ENCODE assay signal across 14 cellular contexts in the genomic region with DNA sequence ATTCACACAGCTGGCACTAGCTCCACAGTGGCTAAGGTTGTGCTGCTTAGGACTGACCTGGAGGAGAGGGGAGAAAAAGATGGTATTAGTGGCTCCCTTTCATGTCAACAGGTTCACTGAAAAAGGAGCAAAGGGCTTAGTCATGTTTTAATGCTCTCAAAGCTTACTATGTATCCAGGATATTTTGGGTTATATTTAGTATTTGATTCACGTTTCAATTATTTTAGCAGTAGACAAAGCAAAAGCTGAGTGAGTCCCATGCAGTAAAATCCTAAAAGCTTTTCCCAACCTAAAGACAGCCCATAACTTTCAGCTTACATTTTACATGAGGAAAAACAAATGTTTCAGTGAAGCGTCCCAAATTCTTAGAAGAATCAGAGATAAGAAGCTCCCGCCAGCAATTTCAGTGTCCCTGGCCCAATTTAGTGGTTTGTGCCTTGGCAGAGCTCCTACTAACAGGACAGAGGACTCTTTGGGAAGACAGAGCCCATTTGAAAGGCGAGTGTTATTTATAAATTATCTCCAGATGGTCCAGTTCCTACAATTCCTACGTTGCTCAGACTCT.
DNase-seq lines count a peak whose midpoint lies in the region; ATAC-seq and TF ChIP-seq lines count a peak whose summit lies in the region.
"Had no signal": no experiment of that assay in that cellular context is flagged by ENCODE, and none has a peak within 500 bp of the region (broad histone marks: within the 10 kb centered on the region; RNA-seq: fewer than 3 reads in every experiment).

No MANE protein-coding gene starts in this region.

- peak; percentile 79 to 86 for ATAC-seq in left cardiac atrium
- ATAC-seq in left colon, result no peak
- no peak for ATAC-seq in HG03521 (IDR thresholded peaks at IDR 0.05; ENCODE audit: unreplicated experiment)
- ATAC-seq in GM18873 (IDR thresholded peaks at IDR 0.05; ENCODE audit: low FRiP score, unreplicated experiment), result no peak
- ATAC-seq: activated T-helper 17 cell treated with anti-CD3 and anti-CD28 coated beads, Interleukin-2, amount 50 U/mL, for 72 hours had no signal

- H3K9me3 ChIP-seq in ascending aorta, result no peaks in the 10 kb centered on the region
- H3K9me3 ChIP-seq in sigmoid colon, result no peaks in the 10 kb centered on the region
- H3K9me3 ChIP-seq in effector memory CD4-positive, alpha-beta T cell (ENCODE audit: control insufficient read depth, low read length), result no peaks in the 10 kb centered on the region

- TF ChIP-seq CTCF in ascending aorta (IDR thresholded peaks at IDR 0.05) (no peak), sigmoid colon (IDR thresholded peaks at IDR 0.05) (no peak)

- H3K27ac ChIP-seq in ascending aorta (peak overlapping the region; percentile 82 to 94), sigmoid colon (peak overlapping the region in 3 of 4 donors; percentile 33 to 69 (median 49))
- H3K27ac ChIP-seq in effector memory CD4-positive, alpha-beta T cell (ENCODE audit: insufficient read depth, low read length, poor library complexity, severe bottlenecking), result no peak overlapping the region
- H3K27ac ChIP-seq: C4-2B, cardiac muscle cell had no signal

- H3K4me3 ChIP-seq in ascending aorta, result peak overlapping the region in 1 of 2 donors; percentile 41
- no peak overlapping the region for H3K4me3 ChIP-seq in sigmoid colon
- no peak overlapping the region for H3K4me3 ChIP-seq in effector memory CD4-positive, alpha-beta T cell (ENCODE audit: insufficient read depth, low read depth, low read length, poor library complexity, severe bottlenecking)
- H3K4me3 ChIP-seq: cardiac muscle cell had no signal

- H3K27me3 ChIP-seq in ascending aorta (no peaks in the 10 kb centered on the region), sigmoid colon (no peaks in the 10 kb centered on the region)
- H3K27me3 ChIP-seq in effector memory CD4-positive, alpha-beta T cell (replicated peaks; ENCODE audit: control insufficient read depth, insufficient read depth, low read length, poor library complexity, severe bottlenecking), result no peaks in the 10 kb centered on the region
- H3K27me3 ChIP-seq: cardiac muscle cell had no signal

- intact Hi-C loops in ascending aorta (cut with DNase I), result loop anchor here (2.0 to 5.0 kb wide), 2 partner anchors 23 to 714 kb away; partner anchors contain the start of gene GPBP1
- intact Hi-C loops in left cardiac atrium (cut with DNase I), result no loop called here
- intact Hi-C loops in sigmoid colon (cut with DNase I), result no loop called here
- intact Hi-C loops in left colon (cut with DNase I, micrococcal nuclease), result no loop called here

- TF ChIP-seq POLR2A in sigmoid colon (IDR thresholded peaks at IDR 0.05), result no peak

- DNase-seq in GM03348 (ENCODE audit: low spot score) (peak; percentile 41), ascending aorta (ENCODE audit: low spot score in 2 of 2) (no peak), left cardiac atrium (no peak), sigmoid colon (no peak), left colon (no peak)
- no peak for DNase-seq in effector memory CD4-positive, alpha-beta T cell
- DNase-seq: activated CD4-positive, alpha-beta T cell treated with anti-CD3 and anti-CD28 coated beads, Interleukin-2, amount 50 U/mL, for 4 hours; kidney; NCI-H2081 treated with DMSO at 0.1 percent for 48 hours had no signal

- WGBS in sigmoid colon, 2 donors, result 76 to 77% methylated on average over 5 of the region's 5 CpGs

- H3K4me1 ChIP-seq in ascending aorta (peaks cover 13 to 24% of the 10 kb centered on the region in 2 donors), sigmoid colon (peaks cover 0 to 37% (median 19%) of the 10 kb centered on the region in 4 donors)
- no peaks in the 10 kb centered on the region for H3K4me1 ChIP-seq in effector memory CD4-positive, alpha-beta T cell (ENCODE audit: control insufficient read depth, insufficient read depth, low read length, poor library complexity, severe bottlenecking)

- no peak for TF ChIP-seq EP300 in sigmoid colon (IDR thresholded peaks at IDR 0.05)

- H3K36me3 ChIP-seq in ascending aorta (no peaks in the 10 kb centered on the region), sigmoid colon (no peaks in the 10 kb centered on the region)
- no peaks in the 10 kb centered on the region for H3K36me3 ChIP-seq in effector memory CD4-positive, alpha-beta T cell (ENCODE audit: control insufficient read depth, insufficient read depth, low read length)
- H3K36me3 ChIP-seq: cardiac muscle cell had no signal

Comparison
In these comparisons a context has a peak if more than half of its experiments do, and no peak if none do; other contexts are left out.
1. ATAC-seq: peak in left cardiac atrium (2 of 2); none in left colon (single experiment), HG03521 (single experiment) and GM18873 (single experiment).